Comparison of ENCODE assay signal across 14 cellular contexts in genomic region chr5:88805151-88805784, GRCh38.
DNase-seq lines count a peak whose midpoint lies in the region; ATAC-seq and TF ChIP-seq lines count a peak whose summit lies in the region.
"Had no signal": no experiment of that assay in that cellular context is flagged by ENCODE, and none has a peak within 500 bp of the region (broad histone marks: within the 10 kb centered on the region; RNA-seq: fewer than 3 reads in every experiment).

No MANE protein-coding gene starts in this region.

- peak overlapping the region; percentile 76 for H3K27ac Mint-ChIP-seq in stimulated activated naive B cell treated with anti-CD40 and anti-IgM and Interleukin-4, amounts not matched to agents 10 μg/mL and 1 μg/mL and 100 μg/mL, for 72 hours
- no peak overlapping the region for H3K27ac Mint-ChIP-seq in activated naive CD8-positive, alpha-beta T cell treated with anti-CD3 and anti-CD28 coated beads, Interleukin-2, amount 50 U/mL, for 24 hours

- H3K36me3 ChIP-seq in cardiac muscle cell (peaks cover 32% of the 10 kb centered on the region), PC-9 (ENCODE audit: low read depth) (no peaks in the 10 kb centered on the region)

- peaks cover 4% of the 10 kb centered on the region; the same call in 1 of the 2 replicates for H3K9me2 ChIP-seq in PC-9 (ENCODE audit: insufficient read depth)

- no peaks in the 10 kb centered on the region for H3K4me1 ChIP-seq in cardiac muscle cell (ENCODE audit: low read depth)
- no peaks in the 10 kb centered on the region for H3K4me1 ChIP-seq in PC-9 (replicated peaks; ENCODE audit: insufficient read depth)

- DNase-seq in cardiac muscle cell (ENCODE audit: low read depth in 1 of 2, low spot score in 1 of 2) (no peak), left cardiac atrium (no peak), NK-92 (lab: John Stamatoyannopoulos, UW; ENCODE audit: unreplicated experiment) (no peak), PC-9 (no peak)
- no peak for DNase-seq in stimulated activated naive B cell treated with anti-CD40 and anti-IgM and Interleukin-4, amounts not matched to agents 10 μg/mL and 1 μg/mL and 100 μg/mL, for 72 hours
- DNase-seq in activated naive CD8-positive, alpha-beta T cell treated with anti-CD3 and anti-CD28 coated beads, Interleukin-2, amount 50 U/mL, for 24 hours: no peak
- DNase-seq: 8988T; activated CD4-positive, alpha-beta T cell treated with anti-CD3 and anti-CD28 coated beads, Interleukin-2, amount 50 U/mL, for 48 hours; activated gamma-delta T cell; glutamatergic neuron; MG63 had no signal

- H3K27ac ChIP-seq in cardiac muscle cell (peak overlapping the region; percentile 42), PC-9 (no peak overlapping the region)

- H3K9me3 Mint-ChIP-seq in stimulated activated naive B cell treated with anti-CD40 and anti-IgM and Interleukin-4, amounts not matched to agents 10 μg/mL and 1 μg/mL and 100 μg/mL, for 72 hours: peaks cover 0 to 3% of the 10 kb centered on the region in 2 donors
- no peaks in the 10 kb centered on the region for H3K9me3 Mint-ChIP-seq in activated naive CD8-positive, alpha-beta T cell treated with anti-CD3 and anti-CD28 coated beads, Interleukin-2, amount 50 U/mL, for 24 hours
- H3K9me3 Mint-ChIP-seq: nephron had no signal

- POLR2A ChIA-PET in PC-9 (lab: Charles Lee; ENCODE audit: unreplicated experiment): interaction anchor here (0.6 kb wide), 1 partner anchor 79 kb away, joined by 3 read pairs; no protein-coding TSS in a partner anchor

- CTCF ChIA-PET in PC-9 (lab: Charles Lee): no interaction called here

- H3K4me1 Mint-ChIP-seq in stimulated activated naive B cell treated with anti-CD40 and anti-IgM and Interleukin-4, amounts not matched to agents 10 μg/mL and 1 μg/mL and 100 μg/mL, for 72 hours: peaks cover 23 to 34% of the 10 kb centered on the region in 2 donors
- peaks cover 2% of the 10 kb centered on the region for H3K4me1 Mint-ChIP-seq in activated naive CD8-positive, alpha-beta T cell treated with anti-CD3 and anti-CD28 coated beads, Interleukin-2, amount 50 U/mL, for 24 hours
- H3K4me1 Mint-ChIP-seq: nephron had no signal

- H3K36me3 Mint-ChIP-seq in stimulated activated naive B cell treated with anti-CD40 and anti-IgM and Interleukin-4, amounts not matched to agents 10 μg/mL and 1 μg/mL and 100 μg/mL, for 72 hours: peaks cover 45 to 68% of the 10 kb centered on the region in 2 donors
- peaks cover 7% of the 10 kb centered on the region for H3K36me3 Mint-ChIP-seq in activated naive CD8-positive, alpha-beta T cell treated with anti-CD3 and anti-CD28 coated beads, Interleukin-2, amount 50 U/mL, for 24 hours (ENCODE audit: low read depth)

- no peaks in the 10 kb centered on the region for H3K27me3 Mint-ChIP-seq in stimulated activated naive B cell treated with anti-CD40 and anti-IgM and Interleukin-4, amounts not matched to agents 10 μg/mL and 1 μg/mL and 100 μg/mL, for 72 hours
- H3K27me3 Mint-ChIP-seq in activated naive CD8-positive, alpha-beta T cell treated with anti-CD3 and anti-CD28 coated beads, Interleukin-2, amount 50 U/mL, for 24 hours: peaks cover 8% of the 10 kb centered on the region

- TF ChIP-seq CTCF in cardiac muscle cell (IDR thresholded peaks at IDR 0.05; ENCODE audit: low read depth, low read length) (no peak), PC-9 (conservative IDR thresholded peaks at IDR 0.05) (no peak)

- peak overlapping the region; percentile 22 to 62 for H3K4me3 Mint-ChIP-seq in stimulated activated naive B cell treated with anti-CD40 and anti-IgM and Interleukin-4, amounts not matched to agents 10 μg/mL and 1 μg/mL and 100 μg/mL, for 72 hours
- H3K4me3 Mint-ChIP-seq in activated naive CD8-positive, alpha-beta T cell treated with anti-CD3 and anti-CD28 coated beads, Interleukin-2, amount 50 U/mL, for 24 hours: no peak overlapping the region
- H3K4me3 Mint-ChIP-seq: nephron had no signal

- no peaks in the 10 kb centered on the region for H3K27me3 ChIP-seq in cardiac muscle cell
- no peaks in the 10 kb centered on the region for H3K27me3 ChIP-seq in PC-9 (ENCODE audit: insufficient read depth, low read depth)
- H3K27me3 ChIP-seq: MG63 had no signal

- H3K4me3 ChIP-seq in cardiac muscle cell (no peak overlapping the region), PC-9 (no peak overlapping the region)
- H3K4me3 ChIP-seq: MG63 had no signal

- no peak for ATAC-seq in left cardiac atrium
- peak; percentile 56 for ATAC-seq in HG02642 (IDR thresholded peaks at IDR 0.05; ENCODE audit: poor library complexity, unreplicated experiment)
- ATAC-seq in HG03565 (IDR thresholded peaks at IDR 0.05; ENCODE audit: unreplicated experiment): peak; percentile 46
- peak; percentile 55 to 63 for ATAC-seq in stimulated activated naive B cell treated with anti-CD40 and anti-IgM and Interleukin-4, amounts not matched to agents 10 μg/mL and 1 μg/mL and 100 μg/mL, for 72 hours (replicated peaks)
- no peak for ATAC-seq in activated naive CD8-positive, alpha-beta T cell treated with anti-CD3 and anti-CD28 coated beads, Interleukin-2, amount 50 U/mL, for 24 hours

- no peaks in the 10 kb centered on the region for H4K20me1 ChIP-seq in PC-9 (ENCODE audit: insufficient read depth)

- H3F3A ChIP-seq in PC-9 (ENCODE audit: insufficient read depth, low read depth): no peaks in the 10 kb centered on the region

- no peak overlapping the region for H2AFZ ChIP-seq in PC-9

- no TSS peak for BruUV-seq in PC-9 (replicated peaks; lab: Mats Ljungman, UMichigan)

- H3K9me3 ChIP-seq in cardiac muscle cell (ENCODE audit: low read depth) (no peaks in the 10 kb centered on the region), PC-9 (ENCODE audit: insufficient read depth, low read depth) (no peaks in the 10 kb centered on the region)
- H3K9me3 ChIP-seq: MG63 had no signal

- no peak overlapping the region for H3K4me2 ChIP-seq in PC-9

- H3K79me2 ChIP-seq in PC-9 (ENCODE audit: low read depth): no peaks in the 10 kb centered on the region

- intact Hi-C loops in left cardiac atrium (cut with DNase I) (no loop called here), PC-9 (cut with micrococcal nuclease; ENCODE audit: unreplicated experiment) (no loop called here)

Comparison
In these comparisons a context has a peak if more than half of its experiments do, and no peak if none do; other contexts are left out.
1. ATAC-seq: peak in HG02642 (single experiment), HG03565 (single experiment) and stimulated activated naive B cell treated with anti-CD40 and anti-IgM and Interleukin-4, amounts not matched to agents 10 μg/mL and 1 μg/mL and 100 μg/mL, for 72 hours (2 of 2); none in left cardiac atrium (0 of 2) and activated naive CD8-positive, alpha-beta T cell treated with anti-CD3 and anti-CD28 coated beads, Interleukin-2, amount 50 U/mL, for 24 hours (single experiment).